26 cellular contexts compared by ENCODE assay signal in the genomic region with DNA sequence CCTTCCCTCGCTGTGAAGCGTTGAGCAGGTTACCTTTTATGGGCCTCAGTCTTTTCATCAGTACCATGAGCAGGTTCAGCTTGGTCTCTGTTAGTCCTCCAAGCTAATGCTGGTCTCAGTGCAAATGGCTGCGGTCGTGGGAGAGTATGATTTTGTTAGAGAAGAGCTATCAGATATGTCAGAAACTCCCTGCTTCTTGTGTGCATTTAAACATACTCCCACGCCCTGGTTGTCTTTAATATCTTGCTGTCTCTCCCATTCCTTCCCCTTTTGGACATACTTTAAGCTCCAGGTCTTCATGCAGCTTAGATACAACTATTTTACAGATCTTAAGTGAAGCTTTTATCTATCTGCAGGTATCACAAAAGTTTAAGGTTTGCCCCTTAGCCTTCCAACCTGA.
"Had no signal": no experiment of that assay in that cellular context is flagged by ENCODE, and none has a peak within 500 bp of the region (broad histone marks: within the 10 kb centered on the region; RNA-seq: fewer than 3 reads in every experiment).

No MANE protein-coding gene starts in this region.

- H3K4me1 ChIP-seq: left lung, lower lobe of right lung, neural progenitor cell, parathyroid adenoma had no signal

- H3K4me1 Mint-ChIP-seq: activated CD4-positive, alpha-beta T cell treated with anti-CD3 and anti-CD28 coated beads, Interleukin-2, amount 10 ng/mL, durations not matched to agents 7 days and 5 days; activated naive CD4-positive, alpha-beta T cell treated with anti-CD3 and anti-CD28 coated beads, Interleukin-2, amount 50 U/mL, for 24 hours; central memory CD8-positive, alpha-beta T cell; natural killer cell had no signal

- H3K4me3 Mint-ChIP-seq: activated CD4-positive, alpha-beta memory T cell treated with anti-CD3 and anti-CD28 coated beads, Interleukin-2, amount 10 ng/mL, durations not matched to agents 7 days and 5 days; activated CD4-positive, alpha-beta T cell treated with anti-CD3 and anti-CD28 coated beads, Interleukin-2, amount 10 ng/mL, durations not matched to agents 7 days and 5 days; activated naive CD4-positive, alpha-beta T cell treated with anti-CD3 and anti-CD28 coated beads, Interleukin-2, amount 50 U/mL, for 24 hours; activated T-cell treated with anti-CD3 and anti-CD28 coated beads, Interleukin-2, amount 50 U/mL, for 24 hours; activated T-helper 17 cell treated with anti-CD3 and anti-CD28 coated beads, Interleukin-2, amount 50 U/mL, for 72 hours; central memory CD8-positive, alpha-beta T cell; dendritic cell treated with granulocyte-macrophage colony-stimulating factor and Interleukin-4, amounts not matched to agents 40 ng/mL and 50 ng/mL, for 4 days; endodermal cell; natural killer cell; neural progenitor cell; WTC11 had no signal

- H3K36me3 ChIP-seq: esophagus muscularis mucosa, heart left ventricle, left lung, lower lobe of right lung, neural progenitor cell, tibial nerve had no signal

- H3K9me3 ChIP-seq: esophagus muscularis mucosa, heart left ventricle, left lung, lower lobe of right lung, tibial nerve had no signal

- H3K4me3 ChIP-seq: esophagus muscularis mucosa, heart left ventricle, left lung, lower lobe of right lung, neural progenitor cell, tibial nerve had no signal

- H3K9me3 Mint-ChIP-seq: activated naive CD4-positive, alpha-beta T cell treated with anti-CD3 and anti-CD28 coated beads, Interleukin-2, amount 50 U/mL, for 24 hours; activated T-helper 17 cell treated with anti-CD3 and anti-CD28 coated beads, Interleukin-2, amount 50 U/mL, for 72 hours; central memory CD8-positive, alpha-beta T cell; dendritic cell treated with granulocyte-macrophage colony-stimulating factor and Interleukin-4, amounts not matched to agents 40 ng/mL and 50 ng/mL, for 4 days; endodermal cell; natural killer cell; neural progenitor cell; WTC11 had no signal

- H3K27ac ChIP-seq: esophagus muscularis mucosa, heart left ventricle, left lung, lower lobe of right lung, neural progenitor cell, parathyroid adenoma, tibial nerve had no signal

- H3K27me3 ChIP-seq: esophagus muscularis mucosa, foreskin keratinocyte, heart left ventricle, left lung, neural progenitor cell, tibial nerve had no signal

- H3K27ac Mint-ChIP-seq: activated CD4-positive, alpha-beta memory T cell treated with anti-CD3 and anti-CD28 coated beads, Interleukin-2, amount 10 ng/mL, durations not matched to agents 7 days and 5 days; activated CD4-positive, alpha-beta T cell treated with anti-CD3 and anti-CD28 coated beads, Interleukin-2, amount 10 ng/mL, durations not matched to agents 7 days and 5 days; activated naive CD4-positive, alpha-beta T cell treated with anti-CD3 and anti-CD28 coated beads, Interleukin-2, amount 50 U/mL, for 24 hours; activated T-cell treated with anti-CD3 and anti-CD28 coated beads, Interleukin-2, amount 50 U/mL, for 24 hours; activated T-helper 17 cell treated with anti-CD3 and anti-CD28 coated beads, Interleukin-2, amount 50 U/mL, for 72 hours; dendritic cell treated with granulocyte-macrophage colony-stimulating factor and Interleukin-4, amounts not matched to agents 40 ng/mL and 50 ng/mL, for 4 days; endodermal cell; natural killer cell; WTC11 had no signal

- ATAC-seq: activated T-helper 17 cell treated with anti-CD3 and anti-CD28 coated beads, Interleukin-2, amount 50 U/mL, for 72 hours; heart left ventricle; left lung; lower lobe of right lung; natural killer cell; right cardiac atrium; WTC11 had no signal

- DNase-seq: activated CD4-positive, alpha-beta memory T cell treated with anti-CD3 and anti-CD28 coated beads, Interleukin-2, amount 10 ng/mL, durations not matched to agents 7 days and 5 days; activated CD4-positive, alpha-beta T cell treated with anti-CD3 and anti-CD28 coated beads for 1 hour; activated CD4-positive, alpha-beta T cell treated with anti-CD3 and anti-CD28 coated beads, Interleukin-2, amount 10 ng/mL, durations not matched to agents 7 days and 5 days; activated CD8-positive, alpha-beta memory T cell treated with anti-CD3 and anti-CD28 coated beads, Interleukin-2, amount 50 U/mL, for 48 hours; activated T-cell treated with anti-CD3 and anti-CD28 coated beads, Interleukin-2, amount 50 U/mL, for 24 hours; anterior cingulate cortex; endodermal cell; heart left ventricle; left lung; lower lobe of right lung; natural killer cell; occipital lobe; right cardiac atrium; stimulated activated CD4-positive, alpha-beta T cell treated with anti-CD3 and anti-CD28 coated beads, Interleukin-15, amount 100 ng/mL, for 24 hours; stimulated activated CD4-positive, alpha-beta T cell treated with anti-CD3 and anti-CD28 coated beads, Interleukin-2, amount 100 ng/mL, for 24 hours; stimulated activated naive CD4-positive, alpha-beta T cell had no signal

- H3K27me3 Mint-ChIP-seq: activated naive CD4-positive, alpha-beta T cell treated with anti-CD3 and anti-CD28 coated beads, Interleukin-2, amount 50 U/mL, for 24 hours; activated T-cell treated with anti-CD3 and anti-CD28 coated beads, Interleukin-2, amount 50 U/mL, for 24 hours had no signal

- H3K36me3 Mint-ChIP-seq: activated naive CD4-positive, alpha-beta T cell treated with anti-CD3 and anti-CD28 coated beads, Interleukin-2, amount 50 U/mL, for 24 hours; natural killer cell; WTC11 had no signal
